29 cellular contexts compared by ENCODE assay signal in genomic region chr10:78604286-78604685, GRCh38.
"Had no signal": no experiment of that assay in that cellular context is flagged by ENCODE, and none has a peak within 500 bp of the region (broad histone marks: within the 10 kb centered on the region; RNA-seq: fewer than 3 reads in every experiment).

No MANE protein-coding gene starts in this region.

- DNase-seq: hippocampal formation; kidney; left colon; left lung; lower lobe of right lung; mammary epithelial cell; mesenchymal stem cell; natural killer cell; nephron progenitor cell; occipital lobe; ovary; right cardiac atrium; stimulated activated CD4-positive, alpha-beta T cell treated with anti-CD3 and anti-CD28 coated beads, Interleukin-12 subunit alpha, Interleukin-12 subunit beta, amount 100 ng/mL, for 4 hours; stimulated activated CD4-positive, alpha-beta T cell treated with anti-CD3 and anti-CD28 coated beads, Interleukin-15, amount 100 ng/mL, for 24 hours; stimulated activated CD4-positive, alpha-beta T cell treated with anti-CD3 and anti-CD28 coated beads, Interleukin-2, amount 100 ng/mL, for 24 hours; stimulated activated CD4-positive, alpha-beta T cell treated with anti-CD3 and anti-CD28 coated beads, Interleukin-4, amount 100 ng/mL, for 24 hours; stimulated activated naive CD4-positive, alpha-beta T cell; tibial artery; trophoblast cell; upper lobe of right lung had no signal

- ATAC-seq: left colon, left lung, lower lobe of right lung, natural killer cell, right cardiac atrium, sciatic nerve, upper lobe of right lung had no signal

- H3K36me3 Mint-ChIP-seq: neural progenitor cell; stimulated activated effector memory CD8-positive, alpha-beta T cell treated with anti-CD3 and anti-CD28 coated beads, Interleukin-12 subunit alpha, Interleukin-12 subunit beta, amount 100 ng/mL, for 72 hours had no signal

- H3K4me3 ChIP-seq: left lung, lower lobe of right lung, neural progenitor cell, ovary, skin epidermis, suprapubic skin, thoracic aorta, tibial artery, upper lobe of right lung had no signal

- H3K27ac ChIP-seq: left lung, lower lobe of right lung, neural progenitor cell, neutrophil, ovary, skin epidermis, suprapubic skin, thoracic aorta, tibial artery, upper lobe of right lung had no signal

- H3K4me1 ChIP-seq: left lung, lower lobe of right lung, neural progenitor cell, suprapubic skin, tibial artery, upper lobe of right lung had no signal

- H3K27me3 ChIP-seq: left lung, neural progenitor cell, neutrophil, ovary, suprapubic skin, tibial artery, upper lobe of right lung had no signal

- H3K9ac ChIP-seq: neural progenitor cell had no signal

- H3K27ac Mint-ChIP-seq: natural killer cell; nephron progenitor cell; progenitor cell of endocrine pancreas; stimulated activated effector memory CD8-positive, alpha-beta T cell treated with anti-CD3 and anti-CD28 coated beads, Interleukin-12 subunit alpha, Interleukin-12 subunit beta, amount 100 ng/mL, for 72 hours; stimulated activated naive CD8-positive, alpha-beta T cell treated with anti-CD3 and anti-CD28 coated beads, Interleukin-15, Interleukin-2, amounts not matched to agents 100 ng/mL and 50 ng/mL, for 24 hours had no signal

- H3K36me3 ChIP-seq: left lung, lower lobe of right lung, neural progenitor cell, neutrophil, ovary, suprapubic skin, thoracic aorta, tibial artery, upper lobe of right lung had no signal

- H3K9me3 ChIP-seq: neutrophil, ovary, suprapubic skin, thoracic aorta, tibial artery, upper lobe of right lung had no signal

- H3K4me3 Mint-ChIP-seq: natural killer cell; nephron progenitor cell; neural progenitor cell; stimulated activated effector memory CD8-positive, alpha-beta T cell treated with anti-CD3 and anti-CD28 coated beads, Interleukin-12 subunit alpha, Interleukin-12 subunit beta, amount 100 ng/mL, for 72 hours; stimulated activated naive CD8-positive, alpha-beta T cell treated with anti-CD3 and anti-CD28 coated beads, Interleukin-15, Interleukin-2, amounts not matched to agents 100 ng/mL and 50 ng/mL, for 24 hours had no signal

- H3K4me1 Mint-ChIP-seq: natural killer cell; stimulated activated effector memory CD8-positive, alpha-beta T cell treated with anti-CD3 and anti-CD28 coated beads, Interleukin-12 subunit alpha, Interleukin-12 subunit beta, amount 100 ng/mL, for 72 hours had no signal
